ENCODE assay signal across 26 cellular contexts in genomic region chr2:50763776-50764175, GRCh38.
"Had no signal": no experiment of that assay in that cellular context is flagged by ENCODE, and none has a peak within 500 bp of the region (broad histone marks: within the 10 kb centered on the region; RNA-seq: fewer than 3 reads in every experiment).

No MANE protein-coding gene starts in this region.

- ATAC-seq: left cardiac atrium; left lobe of liver; lower lobe of right lung; mucosa of descending colon; naive thymus-derived CD4-positive, alpha-beta T cell; natural killer cell treated with Interleukin-12 subunit alpha and Interleukin-12 subunit beta and Interleukin-15 and Interleukin-18, amount 100 ng/mL, for 72 hours; right lobe of liver; stimulated activated memory B cell treated with anti-CD40 and anti-IgM and Interleukin-4, amounts not matched to agents 10 μg/mL and 1 μg/mL and 100 μg/mL, for 72 hours; stimulated activated naive CD8-positive, alpha-beta T cell treated with anti-CD3 and anti-CD28 coated beads, Interleukin-15, Interleukin-2, amounts not matched to agents 100 U/mL and 50 U/mL, for 24 hours; upper lobe of right lung had no signal

- H3K4me1 ChIP-seq: lower lobe of right lung, right atrium auricular region, right lobe of liver, stomach, testis, tibial artery, upper lobe of right lung had no signal

- H3K4me3 ChIP-seq: lower lobe of right lung, mucosa of descending colon, ovary, right atrium auricular region, right lobe of liver, smooth muscle cell, stomach, testis, tibial artery, upper lobe of right lung had no signal

- H3K27ac ChIP-seq: lower lobe of right lung, ovary, right atrium auricular region, right lobe of liver, stomach, testis, tibial artery, upper lobe of right lung had no signal

- H3K36me3 ChIP-seq: lower lobe of right lung, ovary, right atrium auricular region, right lobe of liver, stomach, tibial artery, upper lobe of right lung had no signal

- DNase-seq: head of caudate nucleus; hippocampal formation; immature natural killer cell; left cardiac atrium; lower lobe of right lung; mammary epithelial cell; midbrain; mucosa of descending colon; naive thymus-derived CD4-positive, alpha-beta T cell; ovary; right lobe of liver; stimulated activated CD4-positive, alpha-beta T cell treated with anti-CD3 and anti-CD28 coated beads, Interleukin-1b, Interleukin-23, amount 100 ng/mL, for 48 hours; stimulated activated CD4-positive, alpha-beta T cell treated with anti-CD3 and anti-CD28 coated beads, Interleukin-2, amount 100 ng/mL, for 48 hours; stimulated activated CD4-positive, alpha-beta T cell treated with anti-CD3 and anti-CD28 coated beads, Interleukin-4, amount 100 ng/mL, for 4 hours; stimulated activated CD8-positive, alpha-beta memory T cell treated with anti-CD3 and anti-CD28 coated beads, Interleukin-4, amount 100 ng/mL, for 48 hours; stimulated activated naive CD8-positive, alpha-beta T cell treated with anti-CD3 and anti-CD28 coated beads, Interleukin-15, Interleukin-2, amounts not matched to agents 100 U/mL and 50 U/mL, for 24 hours; stomach; testis; tibial artery; trophoblast cell; upper lobe of right lung had no signal

- H3K9me3 ChIP-seq: lower lobe of right lung, mucosa of descending colon, ovary, right atrium auricular region, right lobe of liver, stomach, testis, tibial artery, upper lobe of right lung had no signal

- H3K4me2 ChIP-seq: smooth muscle cell had no signal

- H3K27me3 ChIP-seq: ovary, right atrium auricular region, right lobe of liver, stomach, testis, tibial artery, upper lobe of right lung had no signal
